36 cellular contexts compared by ENCODE assay signal in genomic region chr15:68173119-68173518, GRCh38.
"Had no signal": no experiment of that assay in that cellular context is flagged by ENCODE, and none has a peak within 500 bp of the region (broad histone marks: within the 10 kb centered on the region; RNA-seq: fewer than 3 reads in every experiment).

No MANE protein-coding gene starts in this region.

- DNase-seq: Kasumi-1, MG63, MM.1S, MV-4-11, NCI-H1048, NCI-H1092, NCI-H1092 treated with DMSO at 0.1 percent for 48 hours, NCI-H1105, NCI-H1105 treated with DMSO at 0.1 percent for 48 hours, NCI-H1417, NCI-H1417 treated with DMSO at 0.1 percent for 48 hours, NCI-H1436, NCI-H1436 treated with DMSO at 0.1 percent for 48 hours, NCI-H146, NCI-H1694, NCI-H1694 treated with DMSO at 0.1 percent for 48 hours, NCI-H187, NCI-H187 treated with DMSO at 0.1 percent for 48 hours, NCI-H1930, NCI-H2029, NCI-H2029 treated with DMSO at 0.1 percent for 48 hours, NCI-H2081, NCI-H2081 treated with DMSO at 0.1 percent for 48 hours, NCI-H2107, NCI-H2171, NCI-H2171 treated with DMSO at 0.1 percent for 48 hours, NCI-H2227 treated with DMSO at 0.1 percent for 48 hours, NCI-H226, NCI-H345, NCI-H446, NCI-H446 treated with DMSO at 0.1 percent for 48 hours, NCI-H510A, NCI-H510A treated with DMSO at 0.1 percent for 48 hours, NCI-H524, NCI-H524 treated with DMSO at 0.1 percent for 48 hours, NCI-H526 had no signal

- H3K4me3 ChIP-seq: MG63 had no signal

- H3K9me3 ChIP-seq: MG63 had no signal

- H3K27me3 ChIP-seq: MG63 had no signal
